1 cellular context compared by ENCODE assay signal in the genomic region with DNA sequence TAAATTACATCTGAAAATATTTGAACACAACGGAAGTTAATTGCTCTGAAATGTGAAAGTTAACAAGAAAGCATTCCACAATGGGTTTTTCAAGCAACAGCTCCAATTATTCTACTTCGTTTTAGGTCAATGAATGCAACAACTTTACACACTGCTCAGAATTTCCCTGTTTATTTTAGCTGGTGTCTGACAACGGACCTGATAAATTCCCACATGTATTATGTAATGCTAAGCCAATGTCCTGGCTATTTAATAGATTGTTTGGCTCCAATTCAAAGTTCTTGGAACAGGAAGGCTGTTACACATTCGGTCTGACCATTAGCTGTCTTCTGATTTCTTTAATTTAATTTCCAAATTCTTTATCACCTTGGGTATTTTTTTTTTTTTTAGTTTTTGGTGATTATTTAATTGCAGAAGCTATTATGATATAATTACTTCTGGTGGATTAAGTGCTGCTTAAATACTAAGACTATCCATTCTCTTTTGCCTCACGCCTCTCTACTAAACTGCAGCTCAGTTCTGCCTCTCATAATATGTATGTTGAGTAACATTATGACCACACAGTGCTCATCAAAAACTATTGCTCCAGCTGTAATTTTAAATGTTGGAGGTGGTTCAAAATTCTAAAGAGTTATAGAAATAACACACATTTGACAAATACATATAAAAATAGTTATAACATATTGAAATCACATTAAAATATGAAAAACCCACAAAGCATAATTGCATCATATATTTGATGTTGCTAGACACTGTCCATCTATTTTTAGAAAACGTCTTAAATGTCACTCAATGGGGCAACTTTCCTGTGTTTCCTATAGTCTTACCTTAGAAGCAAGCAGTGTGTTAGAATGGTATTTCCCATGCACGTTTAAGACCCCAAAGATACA.
TF ChIP-seq lines count a peak whose summit lies in the region.

No MANE protein-coding gene starts in this region.

TF ChIP-seq in GM12878, 131 proteins besides CTCF, POLR2A, EP300 and RAD21:
- TF ChIP-seq, protein P1, sequence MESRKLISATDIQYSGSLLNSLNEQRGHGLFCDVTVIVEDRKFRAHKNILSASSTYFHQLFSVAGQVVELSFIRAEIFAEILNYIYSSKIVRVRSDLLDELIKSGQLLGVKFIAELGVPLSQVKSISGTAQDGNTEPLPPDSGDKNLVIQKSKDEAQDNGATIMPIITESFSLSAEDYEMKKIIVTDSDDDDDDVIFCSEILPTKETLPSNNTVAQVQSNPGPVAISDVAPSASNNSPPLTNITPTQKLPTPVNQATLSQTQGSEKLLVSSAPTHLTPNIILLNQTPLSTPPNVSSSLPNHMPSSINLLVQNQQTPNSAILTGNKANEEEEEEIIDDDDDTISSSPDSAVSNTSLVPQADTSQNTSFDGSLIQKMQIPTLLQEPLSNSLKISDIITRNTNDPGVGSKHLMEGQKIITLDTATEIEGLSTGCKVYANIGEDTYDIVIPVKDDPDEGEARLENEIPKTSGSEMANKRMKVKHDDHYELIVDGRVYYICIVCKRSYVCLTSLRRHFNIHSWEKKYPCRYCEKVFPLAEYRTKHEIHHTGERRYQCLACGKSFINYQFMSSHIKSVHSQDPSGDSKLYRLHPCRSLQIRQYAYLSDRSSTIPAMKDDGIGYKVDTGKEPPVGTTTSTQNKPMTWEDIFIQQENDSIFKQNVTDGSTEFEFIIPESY (IDR thresholded peaks at IDR 0.05), result no peak
- TF ChIP-seq YBX1 (IDR thresholded peaks at IDR 0.05) (no peak), ESRRA (IDR thresholded peaks at IDR 0.05; ENCODE audit: low read length) (no peak), MEF2A (IDR thresholded peaks at IDR 0.05; ENCODE audit: insufficient read depth, low read depth, low read length) (0 out of 2 replicates have a peak, but pooled peaks have one; percentile 11)
- TF ChIP-seq, protein P2, sequence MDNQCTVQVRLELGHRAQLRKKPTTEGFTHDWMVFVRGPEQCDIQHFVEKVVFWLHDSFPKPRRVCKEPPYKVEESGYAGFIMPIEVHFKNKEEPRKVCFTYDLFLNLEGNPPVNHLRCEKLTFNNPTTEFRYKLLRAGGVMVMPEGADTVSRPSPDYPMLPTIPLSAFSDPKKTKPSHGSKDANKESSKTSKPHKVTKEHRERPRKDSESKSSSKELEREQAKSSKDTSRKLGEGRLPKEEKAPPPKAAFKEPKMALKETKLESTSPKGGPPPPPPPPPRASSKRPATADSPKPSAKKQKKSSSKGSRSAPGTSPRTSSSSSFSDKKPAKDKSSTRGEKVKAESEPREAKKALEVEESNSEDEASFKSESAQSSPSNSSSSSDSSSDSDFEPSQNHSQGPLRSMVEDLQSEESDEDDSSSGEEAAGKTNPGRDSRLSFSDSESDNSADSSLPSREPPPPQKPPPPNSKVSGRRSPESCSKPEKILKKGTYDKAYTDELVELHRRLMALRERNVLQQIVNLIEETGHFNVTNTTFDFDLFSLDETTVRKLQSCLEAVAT (IDR thresholded peaks at IDR 0.05), result 0 out of 2 replicates have a peak, but pooled peaks have one; percentile 33
- TF ChIP-seq, protein P3, sequence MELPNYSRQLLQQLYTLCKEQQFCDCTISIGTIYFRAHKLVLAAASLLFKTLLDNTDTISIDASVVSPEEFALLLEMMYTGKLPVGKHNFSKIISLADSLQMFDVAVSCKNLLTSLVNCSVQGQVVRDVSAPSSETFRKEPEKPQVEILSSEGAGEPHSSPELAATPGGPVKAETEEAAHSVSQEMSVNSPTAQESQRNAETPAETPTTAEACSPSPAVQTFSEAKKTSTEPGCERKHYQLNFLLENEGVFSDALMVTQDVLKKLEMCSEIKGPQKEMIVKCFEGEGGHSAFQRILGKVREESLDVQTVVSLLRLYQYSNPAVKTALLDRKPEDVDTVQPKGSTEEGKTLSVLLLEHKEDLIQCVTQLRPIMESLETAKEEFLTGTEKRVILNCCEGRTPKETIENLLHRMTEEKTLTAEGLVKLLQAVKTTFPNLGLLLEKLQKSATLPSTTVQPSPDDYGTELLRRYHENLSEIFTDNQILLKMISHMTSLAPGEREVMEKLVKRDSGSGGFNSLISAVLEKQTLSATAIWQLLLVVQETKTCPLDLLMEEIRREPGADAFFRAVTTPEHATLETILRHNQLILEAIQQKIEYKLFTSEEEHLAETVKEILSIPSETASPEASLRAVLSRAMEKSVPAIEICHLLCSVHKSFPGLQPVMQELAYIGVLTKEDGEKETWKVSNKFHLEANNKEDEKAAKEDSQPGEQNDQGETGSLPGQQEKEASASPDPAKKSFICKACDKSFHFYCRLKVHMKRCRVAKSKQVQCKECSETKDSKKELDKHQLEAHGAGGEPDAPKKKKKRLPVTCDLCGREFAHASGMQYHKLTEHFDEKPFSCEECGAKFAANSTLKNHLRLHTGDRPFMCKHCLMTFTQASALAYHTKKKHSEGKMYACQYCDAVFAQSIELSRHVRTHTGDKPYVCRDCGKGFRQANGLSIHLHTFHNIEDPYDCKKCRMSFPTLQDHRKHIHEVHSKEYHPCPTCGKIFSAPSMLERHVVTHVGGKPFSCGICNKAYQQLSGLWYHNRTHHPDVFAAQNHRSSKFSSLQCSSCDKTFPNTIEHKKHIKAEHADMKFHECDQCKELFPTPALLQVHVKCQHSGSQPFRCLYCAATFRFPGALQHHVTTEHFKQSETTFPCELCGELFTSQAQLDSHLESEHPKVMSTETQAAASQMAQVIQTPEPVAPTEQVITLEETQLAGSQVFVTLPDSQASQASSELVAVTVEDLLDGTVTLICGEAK (IDR thresholded peaks at IDR 0.05; ENCODE audit: borderline replicate concordance), result 0 out of 2 replicates have a peak, but pooled peaks have one; percentile 19
- TF ChIP-seq, protein P4, sequence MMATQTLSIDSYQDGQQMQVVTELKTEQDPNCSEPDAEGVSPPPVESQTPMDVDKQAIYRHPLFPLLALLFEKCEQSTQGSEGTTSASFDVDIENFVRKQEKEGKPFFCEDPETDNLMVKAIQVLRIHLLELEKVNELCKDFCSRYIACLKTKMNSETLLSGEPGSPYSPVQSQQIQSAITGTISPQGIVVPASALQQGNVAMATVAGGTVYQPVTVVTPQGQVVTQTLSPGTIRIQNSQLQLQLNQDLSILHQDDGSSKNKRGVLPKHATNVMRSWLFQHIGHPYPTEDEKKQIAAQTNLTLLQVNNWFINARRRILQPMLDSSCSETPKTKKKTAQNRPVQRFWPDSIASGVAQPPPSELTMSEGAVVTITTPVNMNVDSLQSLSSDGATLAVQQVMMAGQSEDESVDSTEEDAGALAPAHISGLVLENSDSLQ (IDR thresholded peaks at IDR 0.05), result peak; percentile 70
- TF ChIP-seq, protein P5, sequence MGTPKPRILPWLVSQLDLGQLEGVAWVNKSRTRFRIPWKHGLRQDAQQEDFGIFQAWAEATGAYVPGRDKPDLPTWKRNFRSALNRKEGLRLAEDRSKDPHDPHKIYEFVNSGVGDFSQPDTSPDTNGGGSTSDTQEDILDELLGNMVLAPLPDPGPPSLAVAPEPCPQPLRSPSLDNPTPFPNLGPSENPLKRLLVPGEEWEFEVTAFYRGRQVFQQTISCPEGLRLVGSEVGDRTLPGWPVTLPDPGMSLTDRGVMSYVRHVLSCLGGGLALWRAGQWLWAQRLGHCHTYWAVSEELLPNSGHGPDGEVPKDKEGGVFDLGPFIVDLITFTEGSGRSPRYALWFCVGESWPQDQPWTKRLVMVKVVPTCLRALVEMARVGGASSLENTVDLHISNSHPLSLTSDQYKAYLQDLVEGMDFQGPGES (IDR thresholded peaks at IDR 0.05), result no peak
